23 cellular contexts compared by ENCODE assay signal in the genomic region with DNA sequence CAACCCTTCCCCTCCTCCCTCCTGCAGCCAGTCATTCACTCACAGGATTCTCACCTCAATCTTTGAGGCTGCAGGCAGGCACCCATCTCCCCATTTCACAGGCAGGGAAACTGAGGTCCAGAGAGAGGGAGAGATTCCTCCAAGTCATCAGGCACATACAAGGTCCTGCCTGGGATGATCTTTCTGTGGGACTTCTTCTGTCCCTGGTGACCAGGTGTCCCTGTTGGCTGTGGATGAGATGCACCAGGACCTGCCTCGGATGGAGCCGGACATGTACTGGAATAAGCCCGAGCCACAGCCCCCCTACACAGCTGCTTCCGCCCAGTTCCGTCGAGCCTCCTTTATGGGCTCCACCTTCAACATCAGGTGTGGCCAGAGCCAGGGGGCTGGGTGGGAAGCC. TPM values are rescaled to one million over a fixed set of nuclear protein-coding genes. Genes with fewer than 3 reads are reported as not detected.
A peak's percentile ranks its signal among the peaks of the same experiment; 100 is the strongest.
DNase-seq lines count a peak whose midpoint lies in the region; FAIRE-seq and TF ChIP-seq lines count a peak whose summit lies in the region.
"Had no signal": no experiment of that assay in that cellular context is flagged by ENCODE, and none has a peak within 500 bp of the region (broad histone marks: within the 10 kb centered on the region; RNA-seq: fewer than 3 reads in every experiment).

No MANE protein-coding gene starts in this region.

- H3K4me3 ChIP-seq in spleen = no peak overlapping the region
- H3K4me3 ChIP-seq: body of pancreas, colonic mucosa, mucosa of descending colon, smooth muscle cell had no signal

- peak; percentile 16 for DNase-seq in activated CD4-positive, CD25-positive, alpha-beta regulatory T cell treated with anti-CD3 and anti-CD28 coated beads, Interleukin-2, amount 50 U/mL, for 72 hours
- no peak for DNase-seq in activated CD4-positive, CD25-positive, alpha-beta regulatory T cell (lab: John Stamatoyannopoulos, UW)
- peak; percentile 7 for DNase-seq in HuH-7 (ENCODE audit: low spot score)
- DNase-seq in epithelial cell of prostate (ENCODE audit: low read depth, low spot score) = no peak
- DNase-seq in spleen = peak; percentile 71
- no peak for DNase-seq in cerebellar nuclear complex (lab: John Stamatoyannopoulos, UW)
- no peak for DNase-seq in hepatic stellate cell (ENCODE audit: low spot score)
- no peak for DNase-seq in HTR-8/SVneo (ENCODE audit: insufficient read length, low spot score)
- DNase-seq: activated CD4-positive, alpha-beta T cell treated with anti-CD3 and anti-CD28 coated beads, Interleukin-2, amount 50 U/mL, for 4 hours; activated naive CD8-positive, alpha-beta T cell treated with anti-CD3 and anti-CD28 coated beads for 36 hours; colonic mucosa; HFFc6; KG1; left ventricle myocardium superior; MV-4-11; NCI-H187; stimulated activated CD4-positive, alpha-beta T cell treated with anti-CD3 and anti-CD28 coated beads, Interleukin-4, amount 100 ng/mL, for 24 hours; T-helper 2 cell had no signal

- no peaks in the 10 kb centered on the region for H3K9me3 ChIP-seq in spleen
- H3K9me3 ChIP-seq: body of pancreas, colonic mucosa, mucosa of descending colon had no signal

- H3K27me3 ChIP-seq in spleen (replicated peaks in 1 of 7) = peaks cover 0 to 15% (median 4%) of the 10 kb centered on the region in 7 donors
- H3K27me3 ChIP-seq: body of pancreas, colonic mucosa had no signal

- H3K27ac ChIP-seq in epithelial cell of prostate = peak overlapping the region; percentile 69
- H3K27ac ChIP-seq in spleen = peak overlapping the region in 5 of 8 donors; percentile 13 to 100 (median 40)
- H3K27ac ChIP-seq: 22Rv1, colonic mucosa had no signal

- 80 to 98% (median 91%) methylated on average over 6 of the region's 6 CpGs for WGBS in spleen, 5 donors

- H3K36me3 ChIP-seq in spleen = peaks cover 0 to 78% (median 11%) of the 10 kb centered on the region in 6 donors

- no peak for FAIRE-seq in HTR-8/SVneo (lab: Jason Lieb, UNC)

- no peak for TF ChIP-seq CTCF in spleen (IDR thresholded peaks at IDR 0.05 in 8 of 11, conservative IDR thresholded peaks at IDR 0.05 in 3 of 11)

- H3K4me1 ChIP-seq in spleen = peaks cover 27 to 85% (median 59%) of the 10 kb centered on the region in 6 donors

- no peak for TF ChIP-seq POLR2A in spleen (IDR thresholded peaks at IDR 0.05)

- intact Hi-C loops in spleen (cut with DNase I; ENCODE audit: low total_unique reads) = no loop called here

RNA-seq across cellular contexts. Expression of a gene that starts 7.8 kb away (rescaled TPM):
- total RNA-seq in spleen = 1,000 to 10,000 TPM; 1,915 to 2,864 (median 2,469) TPM
- 1,000 to 10,000 TPM; 2,005 to 3,321 (median 2,533) TPM for polyA plus RNA-seq in spleen

RNA-seq across cellular contexts. Expression of a gene that starts 9.5 kb away (rescaled TPM):
- total RNA-seq in spleen = 10 to 100 TPM in 5 of 7 donors, 1 to 10 TPM in 2; 6.8 to 20.4 (median 12.3) TPM
- polyA plus RNA-seq in spleen = 1 to 10 TPM; 2.6 to 4.3 (median 3.0) TPM
- total RNA-seq: activated T-helper 1 cell treated with anti-CD3 and anti-CD28 coated beads, Interleukin-12 subunit alpha, Interleukin-12 subunit beta, Interleukin-2, Interleukin-4 antibody, amounts not matched to agents 30 ng/mL and 10 ng/mL and 1 ng/mL, durations not matched to agents 14 hours and 24 hours and 36 hours had no signal

RNA-seq across cellular contexts. Expression of a gene that starts 42.3 kb away (rescaled TPM):
- 10 to 100 TPM; 34.3 to 57.1 (median 39.5) TPM for total RNA-seq in spleen
- 10 to 100 TPM in 2 of 3 donors, 1 to 10 TPM in 1; 6.5 to 17.6 (median 14.1) TPM for polyA plus RNA-seq in spleen
- total RNA-seq: activated naive CD8-positive, alpha-beta T cell treated with anti-CD3 and anti-CD28 coated beads for 36 hours had no signal

Comparison
In these comparisons a context has a peak if more than half of its experiments do, and no peak if none do; other contexts are left out.
1. DNase-seq: peak in activated CD4-positive, CD25-positive, alpha-beta regulatory T cell treated with anti-CD3 and anti-CD28 coated beads, Interleukin-2, amount 50 U/mL, for 72 hours (single experiment), HuH-7 (single experiment) and spleen (single experiment); none in activated CD4-positive, CD25-positive, alpha-beta regulatory T cell (0 of 4), epithelial cell of prostate (single experiment), cerebellar nuclear complex (0 of 2), hepatic stellate cell (single experiment) and HTR-8/SVneo (single experiment).